ENCODE assay signal across 1 cellular context in genomic region chr18:12883003-12883683, GRCh38.
TF ChIP-seq lines count a peak whose summit lies in the region.

No MANE protein-coding gene starts in this region.

TF ChIP-seq in IMR-90, 13 proteins besides CTCF, POLR2A, EP300 and RAD21 (continued from another document):
- TF ChIP-seq CHD1 (IDR thresholded peaks at IDR 0.05; ENCODE audit: low read depth, low read length) (no peak), BHLHE40 (IDR thresholded peaks at IDR 0.05; ENCODE audit: low read depth, low read length) (no peak)
